ENCODE assay signal across 27 cellular contexts in genomic region chr12:64875186-64875585, GRCh38. TPM values are rescaled to one million over a fixed set of nuclear protein-coding genes. Genes with fewer than 3 reads are reported as not detected.
DNase-seq lines count a peak whose midpoint lies in the region; ATAC-seq, FAIRE-seq and TF ChIP-seq lines count a peak whose summit lies in the region.
"Had no signal": no experiment of that assay in that cellular context is flagged by ENCODE, and none has a peak within 500 bp of the region (broad histone marks: within the 10 kb centered on the region; RNA-seq: fewer than 3 reads in every experiment).

No MANE protein-coding gene starts in this region.

- CTCF ChIA-PET in GM12878 (lab: Yijun Ruan, JAX): interaction anchor here (1.2 to 4.3 kb wide), 7 partner anchors 9 to 79 kb away, joined by 4 to 36 read pairs (median 9); no protein-coding TSS in a partner anchor

- H3K4me1 ChIP-seq in GM12878 (ENCODE audit: control insufficient read depth, insufficient read depth, low read length) (peaks cover 66% of the 10 kb centered on the region), esophagus muscularis mucosa (no peaks in the 10 kb centered on the region)
- H3K4me1 ChIP-seq: BE2C had no signal

- no peak for TF ChIP-seq EP300 in GM12878 (IDR thresholded peaks at IDR 0.05; ENCODE audit: borderline replicate concordance in 1 of 2, control insufficient read depth in 1 of 2, low read depth in 2 of 2, low read length in 2 of 2)
- no peak for TF ChIP-seq EP300 in esophagus muscularis mucosa (IDR thresholded peaks at IDR 0.05)

- POLR2A ChIA-PET in GM12878 (lab: Charles Lee): interaction anchor here (0.5 to 6.1 kb wide), 8 partner anchors 11 to 294 kb away, joined by 3 to 50 read pairs (median 4); partner anchors contain the start of genes LEMD3 and TBC1D30

- intact Hi-C loops in GM12878 (cut with micrococcal nuclease; ENCODE audit: unreplicated experiment): no loop called here
- intact Hi-C loops in esophagus muscularis mucosa (cut with DNase I): no loop called here

- ATAC-seq in GM12878 (no peak), HG02981 (IDR thresholded peaks at IDR 0.05; ENCODE audit: unreplicated experiment) (no peak), HG03469 (IDR thresholded peaks at IDR 0.05; ENCODE audit: unreplicated experiment) (no peak)

- in situ Hi-C loops in GM12878 (cut with MboI): no loop called here

- H3K27me3 Mint-ChIP-seq in nephron progenitor cell (ENCODE audit: low read depth, poor library complexity): peaks cover 10% of the 10 kb centered on the region

- 81% methylated on average over 17 of the region's 17 CpGs for WGBS in GM12878 (ENCODE audit: insufficient coverage, insufficient replicate concordance, low lambda C conversion rate, missing lambda C conversion rate)
- 93% methylated on average over 16 of the region's 17 CpGs for WGBS in esophagus muscularis mucosa

- H3K4me3 ChIP-seq in GM12878 (no peak overlapping the region), esophagus muscularis mucosa (no peak overlapping the region)
- H3K4me3 ChIP-seq: BLaER1 had no signal

- H3K36me3 ChIP-seq in GM12878 (ENCODE audit: control insufficient read depth in 2 of 2, insufficient read depth in 2 of 2, low read length in 1 of 2): peaks cover 2 to 9% of the 10 kb centered on the region in 2 experiments
- no peaks in the 10 kb centered on the region for H3K36me3 ChIP-seq in esophagus muscularis mucosa
- H3K36me3 ChIP-seq: BE2C, BLaER1 had no signal

- H3K27me3 ChIP-seq in GM12878 (replicated peaks in 1 of 2; ENCODE audit: control insufficient read depth in 2 of 2, insufficient read depth in 2 of 2, low read length in 1 of 2) (no peaks in the 10 kb centered on the region), esophagus muscularis mucosa (no peaks in the 10 kb centered on the region)
- H3K27me3 ChIP-seq: BLaER1 had no signal

- BruUV-seq in GM12878 (replicated peaks; lab: Mats Ljungman, UMichigan): no TSS peak

- RAD21 ChIA-PET in GM12878 (lab: Charles Lee; ENCODE audit: unreplicated experiment): interaction anchor here (1.4 to 6.0 kb wide), 6 partner anchors 10 to 248 kb away, joined by 3 to 81 read pairs (median 22); no protein-coding TSS in a partner anchor

- H3K27ac Mint-ChIP-seq in nephron progenitor cell: peak overlapping the region; percentile 66
- H3K27ac Mint-ChIP-seq: CD14-positive monocyte; CD4-positive, alpha-beta memory T cell; CD4-positive, CD25-positive, alpha-beta regulatory T cell; CD8-positive, alpha-beta memory T cell had no signal

- H4K20me1 ChIP-seq in GM12878 (ENCODE audit: control insufficient read depth, insufficient read depth): no peaks in the 10 kb centered on the region
- H4K20me1 ChIP-seq: BLaER1 had no signal

- DNase-seq in GM12878 (ENCODE audit: low read depth, low spot score) (no peak), esophagus muscularis mucosa (ENCODE audit: extremely low spot score) (peak; percentile 82), nephron progenitor cell (no peak), NCI-H2171 treated with DMSO at 0.1 percent for 48 hours (lab: John Stamatoyannopoulos, UW) (no peak), erythroblast (lab: John Stamatoyannopoulos, UW) (no peak)
- DNase-seq: 8988T; ACHN; BE2C; C1 segment of cervical spinal cord; CD4-positive, alpha-beta memory T cell; CD4-positive, CD25-positive, alpha-beta regulatory T cell; CD8-positive, alpha-beta memory T cell; COR-L47; DMS 273 treated with DMSO at 0.1 percent for 48 hours; DMS153; DMS53; DMS79; DND-41; EL; GDM1 had no signal

- H3K4me2 ChIP-seq in GM12878 (ENCODE audit: control insufficient read depth, insufficient read depth): no peak overlapping the region

- no peaks in the 10 kb centered on the region for H3K4me1 Mint-ChIP-seq in nephron progenitor cell
- H3K4me1 Mint-ChIP-seq: CD4-positive, CD25-positive, alpha-beta regulatory T cell; CD8-positive, alpha-beta memory T cell had no signal

- H2AFZ ChIP-seq in GM12878 (ENCODE audit: control insufficient read depth, low read depth, low read length): no peak overlapping the region

- TF ChIP-seq POLR2A in GM12878 (IDR thresholded peaks at IDR 0.05; ENCODE audit: low read depth, low read length) (no peak), esophagus muscularis mucosa (IDR thresholded peaks at IDR 0.05; ENCODE audit: low read depth) (no peak), erythroblast (IDR thresholded peaks at IDR 0.05; ENCODE audit: low read length) (no peak)

- TF ChIP-seq CTCF in GM12878 (IDR thresholded peaks at IDR 0.05 in 2 of 3, conservative IDR thresholded peaks at IDR 0.05 in 1 of 3; ENCODE audit: control insufficient read depth in 2 of 3, extremely low read depth in 1 of 3, insufficient read depth in 1 of 3, low read depth in 3 of 3, low read length in 3 of 3): no peak
- TF ChIP-seq CTCF in esophagus muscularis mucosa (IDR thresholded peaks at IDR 0.05): no peak
- no peak for TF ChIP-seq CTCF in nephron progenitor cell (IDR thresholded peaks at IDR 0.05)

- H3K4me3 Mint-ChIP-seq in nephron progenitor cell: no peak overlapping the region
- H3K4me3 Mint-ChIP-seq: CD14-positive monocyte; CD4-positive, alpha-beta memory T cell; CD8-positive, alpha-beta memory T cell had no signal

- no peak overlapping the region for H3K9ac ChIP-seq in GM12878 (ENCODE audit: control insufficient read depth, insufficient read depth, low read length)
- H3K9ac ChIP-seq: BLaER1 had no signal

- H3K79me2 ChIP-seq in GM12878 (ENCODE audit: control insufficient read depth, insufficient read depth, low read length): peaks cover 4% of the 10 kb centered on the region

- no peak for TF ChIP-seq RAD21 in GM12878 (IDR thresholded peaks at IDR 0.05; ENCODE audit: insufficient read depth, low read depth, low read length)

- SMC1A ChIA-PET in GM12878 (lab: Charles Lee; ENCODE audit: uncharacterized antibody, unreplicated experiment): interaction anchor here (1.0 to 11.6 kb wide), 8 partner anchors 10 to 280 kb away, joined by 3 to 121 read pairs (median 14); no protein-coding TSS in a partner anchor

- no peaks in the 10 kb centered on the region for H3K36me3 Mint-ChIP-seq in nephron progenitor cell (ENCODE audit: low read depth)
- H3K36me3 Mint-ChIP-seq: CD14-positive monocyte; CD4-positive, alpha-beta memory T cell; CD4-positive, CD25-positive, alpha-beta regulatory T cell; CD8-positive, alpha-beta memory T cell had no signal

- peaks cover 4% of the 10 kb centered on the region for H3K9me3 Mint-ChIP-seq in nephron progenitor cell
- H3K9me3 Mint-ChIP-seq: CD4-positive, alpha-beta memory T cell; CD4-positive, CD25-positive, alpha-beta regulatory T cell; CD8-positive, alpha-beta memory T cell had no signal

- H3K9me3 ChIP-seq in GM12878 (replicated peaks; ENCODE audit: control insufficient read depth, insufficient read depth, low read length) (peaks cover 26% of the 10 kb centered on the region), esophagus muscularis mucosa (no peaks in the 10 kb centered on the region)
- H3K9me3 ChIP-seq: BE2C had no signal

- FAIRE-seq in GM12878 (lab: Jason Lieb, UNC): no peak
- FAIRE-seq: A204.1, GM12891, GM19239 had no signal

- H3K27ac ChIP-seq in GM12878 (ENCODE audit: control insufficient read depth, insufficient read depth) (peak overlapping the region; percentile 87), esophagus muscularis mucosa (replicated peaks in 1 of 4) (no peak overlapping the region)
- H3K27ac ChIP-seq: BLaER1 had no signal

TF ChIP-seq in GM12878, 131 proteins besides CTCF, POLR2A, EP300 and RAD21:
- TF ChIP-seq JUND (IDR thresholded peaks at IDR 0.05; ENCODE audit: low read depth, low read length): no peak
- no peak for TF ChIP-seq KAT2A (conservative IDR thresholded peaks at IDR 0.05; ENCODE audit: control insufficient read depth, low read depth, low read length)
- TF ChIP-seq HDGF (IDR thresholded peaks at IDR 0.05): no peak
- no peak for TF ChIP-seq ZNF217 (IDR thresholded peaks at IDR 0.05)
- TF ChIP-seq RCOR1 (conservative IDR thresholded peaks at IDR 0.05; ENCODE audit: low read depth, low read length): no peak
- no peak for TF ChIP-seq IRF3 (IDR thresholded peaks at IDR 0.05)
- TF ChIP-seq ASH2L (IDR thresholded peaks at IDR 0.05; ENCODE audit: borderline replicate concordance, low read depth): no peak
- TF ChIP-seq CHD2 (IDR thresholded peaks at IDR 0.05; ENCODE audit: borderline replicate concordance, low read depth, low read length): no peak
- TF ChIP-seq PML (IDR thresholded peaks at IDR 0.05; ENCODE audit: low read length): no peak
- TF ChIP-seq CREM (IDR thresholded peaks at IDR 0.05; ENCODE audit: low read depth): no peak
- no peak for TF ChIP-seq MTA2 (IDR thresholded peaks at IDR 0.05; ENCODE audit: low read depth)
- TF ChIP-seq NR2C2 (IDR thresholded peaks at IDR 0.05; ENCODE audit: borderline replicate concordance, control insufficient read depth, insufficient read length, low read depth): no peak

RNA-seq across cellular contexts. Expression of gene TBC1D30, which starts 50.7 kb away (rescaled TPM):
- total RNA-seq in GM12878 (2013; cell fraction: nucleolus; rRNA removed): 78.4 and 88.8 TPM in 2 replicates
- 15.9 and 17.1 TPM in 2 replicates for total RNA-seq in GM12878 (2014; rRNA removed)
- 9.1 and 10.2 TPM in 2 replicates for total RNA-seq in GM12878 (2014; rRNA removed; fragmentation: Illumina TruSeq; extraction: Trizol)
- 15.8 and 16.1 TPM in 2 replicates for total RNA-seq in GM12878 (2021)
- polyA plus RNA-seq in GM12878 (2011; ENCODE audit: low read depth): 5.5 TPM
- polyA plus RNA-seq in GM12878 (2011; rRNA removed): 3.3 and 3.9 TPM in 2 replicates
- 2.1 TPM in 2 replicates for polyA plus RNA-seq in GM12878 (2011; cell fraction: cytosol; rRNA removed)
- polyA plus RNA-seq in GM12878 (2011; cell fraction: nucleus; rRNA removed): 3.2 and 3.7 TPM in 2 replicates
- 9.5 and 16.9 TPM in 2 replicates for polyA plus RNA-seq in GM12878 (2012)
- 11.9 and 13.0 TPM in 2 replicates for polyA plus RNA-seq in GM12878 (2014; fragmentation: Illumina TruSeq; extraction: Trizol)
- polyA plus RNA-seq in GM12878 (2014; fragmentation: Nextera tagmentation; extraction: Ambion mirVana): 1 to 10 TPM; 1.2 to 1.6 TPM
- polyA plus RNA-seq in GM12878 (2014; rRNA removed): 10.2 and 12.3 TPM in 2 replicates
- 10 to 100 TPM; 21.0 to 23.3 TPM for polyA plus RNA-seq in GM12878 (2016; fragmentation: Nextera tagmentation; extraction: Ambion mirVana)
- 3.6 and 4.9 TPM in 2 replicates for polyA minus RNA-seq in GM12878 (2011; rRNA and poly(A)+ RNA removed)
- polyA minus RNA-seq in GM12878 (2011; cell fraction: cytosol; rRNA and poly(A)+ RNA removed): 1.1 and 2.4 TPM in 2 replicates
- 2.4 and 6.5 TPM in 2 replicates for polyA minus RNA-seq in GM12878 (2011; cell fraction: nucleus; rRNA and poly(A)+ RNA removed)
- 1 to 10 TPM; 1.9 to 4.0 (median 2.7) TPM for total RNA-seq in esophagus muscularis mucosa
- polyA plus RNA-seq: CD4-positive, alpha-beta memory T cell; CD8-positive, alpha-beta memory T cell had no signal
